In genomic region chr20:50003253-50003656, GRCh38 we compare ENCODE assay signal across 12 cellular contexts. TPM values are rescaled to one million over a fixed set of nuclear protein-coding genes. Genes with fewer than 3 reads are reported as not detected.
A peak's percentile ranks its signal among the peaks of the same experiment; 100 is the strongest.
DNase-seq lines count a peak whose midpoint lies in the region; ATAC-seq, FAIRE-seq and TF ChIP-seq lines count a peak whose summit lies in the region.
"Had no signal": no experiment of that assay in that cellular context is flagged by ENCODE, and none has a peak within 500 bp of the region (broad histone marks: within the 10 kb centered on the region; RNA-seq: fewer than 3 reads in every experiment).

No MANE protein-coding gene starts in this region.

- POLR2A ChIA-PET in GM12878 (lab: Charles Lee) = no interaction called here

- DNase-seq in GDM1 (lab: John Stamatoyannopoulos, UW) (peak; percentile 54), NB4 (ENCODE audit: low read depth) (peak; percentile 96), GM12878 (ENCODE audit: low read depth, low spot score) (no peak), lower lobe of right lung (no peak), BE2C (no peak), progenitor cell of endocrine pancreas (ENCODE audit: low spot score, unreplicated experiment) (no peak), nucleus accumbens (lab: John Stamatoyannopoulos, UW) (no peak)
- DNase-seq: activated CD4-positive, alpha-beta memory T cell treated with anti-CD3 and anti-CD28 coated beads for 36 hours; upper lobe of left lung had no signal

- H3K9ac ChIP-seq in GM12878 (ENCODE audit: control insufficient read depth, insufficient read depth, low read length) = no peak overlapping the region

- no peaks in the 10 kb centered on the region for H3K27me3 Mint-ChIP-seq in progenitor cell of endocrine pancreas

- in situ Hi-C loops in GM12878 (cut with MboI) = no loop called here

- H3K36me3 Mint-ChIP-seq in progenitor cell of endocrine pancreas (ENCODE audit: insufficient read depth) = no peaks in the 10 kb centered on the region
- H3K36me3 Mint-ChIP-seq: activated CD4-positive, alpha-beta memory T cell treated with anti-CD3 and anti-CD28 coated beads for 36 hours had no signal

- H3K4me1 ChIP-seq in GM12878 (ENCODE audit: control insufficient read depth, insufficient read depth, low read length) = peaks cover 13% of the 10 kb centered on the region
- H3K4me1 ChIP-seq in lower lobe of right lung = peaks cover 8% of the 10 kb centered on the region
- no peaks in the 10 kb centered on the region for H3K4me1 ChIP-seq in BE2C

- peaks cover 2% of the 10 kb centered on the region for H3K4me1 Mint-ChIP-seq in progenitor cell of endocrine pancreas (ENCODE audit: low read depth)

- no peak overlapping the region for H3K27ac ChIP-seq in GM12878 (ENCODE audit: control insufficient read depth, insufficient read depth)
- H3K27ac ChIP-seq in lower lobe of right lung = no peak overlapping the region
- H3K27ac ChIP-seq: upper lobe of left lung had no signal

- no peak overlapping the region for H3K4me2 ChIP-seq in GM12878 (ENCODE audit: control insufficient read depth, insufficient read depth)

- 51% methylated on average over 4 of the region's 4 CpGs for WGBS in GM12878 (ENCODE audit: insufficient coverage, insufficient replicate concordance, low lambda C conversion rate, missing lambda C conversion rate)

- intact Hi-C loops in GM12878 (cut with micrococcal nuclease; ENCODE audit: unreplicated experiment) = no loop called here
- intact Hi-C loops in lower lobe of right lung (cut with DNase I) = no loop called here

- no peak for TF ChIP-seq RAD21 in GM12878 (IDR thresholded peaks at IDR 0.05; ENCODE audit: insufficient read depth, low read depth, low read length)

- SMC1A ChIA-PET in GM12878 (lab: Charles Lee; ENCODE audit: uncharacterized antibody, unreplicated experiment) = interaction anchor here (1.8 kb wide), 1 partner anchor 9 kb away, joined by 4 read pairs; no protein-coding TSS in a partner anchor

- no peaks in the 10 kb centered on the region for H3K79me2 ChIP-seq in GM12878 (ENCODE audit: control insufficient read depth, insufficient read depth, low read length)

- H3K36me3 ChIP-seq in GM12878 (ENCODE audit: control insufficient read depth in 2 of 2, insufficient read depth in 2 of 2, low read length in 1 of 2) (no peaks in the 10 kb centered on the region), lower lobe of right lung (no peaks in the 10 kb centered on the region), BE2C (no peaks in the 10 kb centered on the region)
- H3K36me3 ChIP-seq: upper lobe of left lung had no signal

- H3K27ac Mint-ChIP-seq in progenitor cell of endocrine pancreas = no peak overlapping the region
- H3K27ac Mint-ChIP-seq: activated CD4-positive, alpha-beta memory T cell treated with anti-CD3 and anti-CD28 coated beads for 36 hours had no signal

- no peak for ATAC-seq in GM12878
- ATAC-seq in lower lobe of right lung = peak; percentile 59 to 72
- ATAC-seq in GM21723 (IDR thresholded peaks at IDR 0.05; ENCODE audit: unreplicated experiment) = no peak

- H3K4me3 ChIP-seq in NB4 (ENCODE audit: low read depth, low read length) (no peak overlapping the region), GM12878 (no peak overlapping the region), lower lobe of right lung (no peak overlapping the region), BE2C (ENCODE audit: low read depth, low read length) (no peak overlapping the region)
- H3K4me3 ChIP-seq: upper lobe of left lung had no signal

- no peak for TF ChIP-seq EP300 in GM12878 (IDR thresholded peaks at IDR 0.05; ENCODE audit: borderline replicate concordance in 1 of 2, control insufficient read depth in 1 of 2, low read depth in 2 of 2, low read length in 2 of 2)

- TF ChIP-seq POLR2A in NB4 (IDR thresholded peaks at IDR 0.05; ENCODE audit: extremely low read depth, insufficient read length) = no peak
- TF ChIP-seq POLR2A in GM12878 (IDR thresholded peaks at IDR 0.05; ENCODE audit: low read depth, low read length) = no peak

- no peak overlapping the region for H3K4me3 Mint-ChIP-seq in progenitor cell of endocrine pancreas (ENCODE audit: low read depth)
- H3K4me3 Mint-ChIP-seq: activated CD4-positive, alpha-beta memory T cell treated with anti-CD3 and anti-CD28 coated beads for 36 hours had no signal

- no peak for TF ChIP-seq CTCF in NB4 (IDR thresholded peaks at IDR 0.05; ENCODE audit: low read depth, low read length)
- TF ChIP-seq CTCF in GM12878 (IDR thresholded peaks at IDR 0.05 in 2 of 3, conservative IDR thresholded peaks at IDR 0.05 in 1 of 3; ENCODE audit: control insufficient read depth in 2 of 3, extremely low read depth in 1 of 3, insufficient read depth in 1 of 3, low read depth in 3 of 3, low read length in 3 of 3) = no peak
- TF ChIP-seq CTCF in lower lobe of right lung (IDR thresholded peaks at IDR 0.05) = no peak
- no peak for TF ChIP-seq CTCF in BE2C (IDR thresholded peaks at IDR 0.05; ENCODE audit: low read depth, low read length)
- TF ChIP-seq CTCF in progenitor cell of endocrine pancreas (IDR thresholded peaks at IDR 0.05; ENCODE audit: unreplicated experiment) = no peak

- H3K27me3 ChIP-seq in GM12878 (replicated peaks in 1 of 2; ENCODE audit: control insufficient read depth in 2 of 2, insufficient read depth in 2 of 2, low read length in 1 of 2) = no peaks in the 10 kb centered on the region
- no peaks in the 10 kb centered on the region for H3K27me3 ChIP-seq in lower lobe of right lung (ENCODE audit: low read depth)
- no peaks in the 10 kb centered on the region for H3K27me3 ChIP-seq in BE2C
- H3K27me3 ChIP-seq: upper lobe of left lung had no signal

- H2AFZ ChIP-seq in GM12878 (ENCODE audit: control insufficient read depth, low read depth, low read length) = no peak overlapping the region

- H4K20me1 ChIP-seq in GM12878 (ENCODE audit: control insufficient read depth, insufficient read depth) = no peaks in the 10 kb centered on the region

- H3K9me3 ChIP-seq in GM12878 (replicated peaks; ENCODE audit: control insufficient read depth, insufficient read depth, low read length) (no peaks in the 10 kb centered on the region), lower lobe of right lung (no peaks in the 10 kb centered on the region), BE2C (no peaks in the 10 kb centered on the region)
- H3K9me3 ChIP-seq: upper lobe of left lung had no signal

- no TSS peak for BruUV-seq in GM12878 (replicated peaks; lab: Mats Ljungman, UMichigan)

- RAD21 ChIA-PET in GM12878 (lab: Charles Lee; ENCODE audit: unreplicated experiment) = no interaction called here

- no peaks in the 10 kb centered on the region for H3K9me3 Mint-ChIP-seq in progenitor cell of endocrine pancreas (ENCODE audit: low read depth)
- H3K9me3 Mint-ChIP-seq: activated CD4-positive, alpha-beta memory T cell treated with anti-CD3 and anti-CD28 coated beads for 36 hours had no signal

- CTCF ChIA-PET in GM12878 (lab: Yijun Ruan, JAX) = interaction anchor here (1.4 kb wide), 1 partner anchor 68 kb away, joined by 3 read pairs; no protein-coding TSS in a partner anchor

- no peak for FAIRE-seq in GM12878 (lab: Jason Lieb, UNC)
- FAIRE-seq: colon, H1 had no signal

TF ChIP-seq in GM12878, 131 proteins besides CTCF, POLR2A, EP300 and RAD21 (continues in another document):
- TF ChIP-seq JUNB (IDR thresholded peaks at IDR 0.05) (peak; percentile 24; the same call in 1 of the 2 replicates), ZNF592 (IDR thresholded peaks at IDR 0.05) (no peak)

RNA-seq across cellular contexts. Expression of gene SNAI1, which starts 20.5 kb away (rescaled TPM):
- 1.2 and 1.6 TPM in 2 replicates for total RNA-seq in GM12878 (2013; cell fraction: nucleolus; rRNA removed)
- total RNA-seq in GM12878 (2014; rRNA removed) (0.05 and 0.17 TPM in 2 replicates), GM12878 (2014; rRNA removed; fragmentation: Illumina TruSeq; extraction: Trizol) (0.09 and 0.13 TPM in 2 replicates), GM12878 (2021) (0.33 and 0.43 TPM in 2 replicates), lower lobe of right lung (1.9 TPM), progenitor cell of endocrine pancreas (1.3 and 1.7 TPM in 2 replicates)
- not detected for polyA plus RNA-seq in GM12878 (2011; ENCODE audit: low read depth)
- polyA plus RNA-seq in GM12878 (2011; rRNA removed) (0.11 TPM in 1 of 2 replicates, not detected in the other), GM12878 (2014; fragmentation: Illumina TruSeq; extraction: Trizol) (0.22 TPM in 1 of 2 replicates, not detected in the other), GM12878 (2014; fragmentation: Nextera tagmentation; extraction: Ambion mirVana) (not detected), GM12878 (2014; rRNA removed) (0.13 and 0.27 TPM in 2 replicates), GM12878 (2016; fragmentation: Nextera tagmentation; extraction: Ambion mirVana) (under 1 TPM; 0.78 to 0.79 TPM)
- polyA plus RNA-seq in GM12878 (2011; cell fraction: cytosol; rRNA removed) = 0.08 TPM in 1 of 2 replicates, not detected in the other
- 0.56 and 0.61 TPM in 2 replicates for polyA plus RNA-seq in GM12878 (2011; cell fraction: nucleus; rRNA removed)
- 0.27 and 0.30 TPM in 2 replicates for polyA plus RNA-seq in GM12878 (2012)
- polyA minus RNA-seq in GM12878 (2011; rRNA and poly(A)+ RNA removed) = not detected in 2 replicates
- not detected in 2 replicates for polyA minus RNA-seq in GM12878 (2011; cell fraction: cytosol; rRNA and poly(A)+ RNA removed)
- 0.29 and 0.36 TPM in 2 replicates for polyA minus RNA-seq in GM12878 (2011; cell fraction: nucleus; rRNA and poly(A)+ RNA removed)
- polyA plus RNA-seq in BE2C (2012; ENCODE audit: insufficient read depth, insufficient read length, low read depth) = 9.1 TPM

Comparison
In these comparisons a context has a peak if more than half of its experiments do, and no peak if none do; other contexts are left out.
1. DNase-seq: peak in GDM1 (single experiment) and NB4 (single experiment); none in GM12878 (single experiment), lower lobe of right lung (single experiment), BE2C (single experiment), progenitor cell of endocrine pancreas (single experiment) and nucleus accumbens (0 of 56).
2. ATAC-seq: peak in lower lobe of right lung (2 of 2); none in GM12878 (single experiment) and GM21723 (single experiment).